In genomic region chrX:47266643-47267042, GRCh38 we compare ENCODE assay signal across 23 cellular contexts.
"Had no signal": no experiment of that assay in that cellular context is flagged by ENCODE, and none has a peak within 500 bp of the region (broad histone marks: within the 10 kb centered on the region; RNA-seq: fewer than 3 reads in every experiment).

No MANE protein-coding gene starts in this region.

- H3K9me3 Mint-ChIP-seq: memory B cell, mesothelial cell of epicardium, natural killer cell, neural crest cell had no signal

- H3K27me3 ChIP-seq: hepatocyte, ovary, right atrium auricular region, sigmoid colon, stomach had no signal

- DNase-seq: dermis blood vessel endothelial cell; foreskin melanocyte; head of caudate nucleus; kidney; left cardiac atrium; left ventricle myocardium inferior; lower lobe of right lung; natural killer cell; nucleus accumbens; ovary; sigmoid colon; stimulated activated CD4-positive, alpha-beta T cell treated with anti-CD3 and anti-CD28 coated beads, Interleukin-2, amount 100 ng/mL, for 24 hours; stimulated activated CD4-positive, alpha-beta T cell treated with anti-CD3 and anti-CD28 coated beads, Interleukin-4, amount 100 ng/mL, for 4 hours; stimulated activated naive CD4-positive, alpha-beta T cell; stomach; substantia nigra; trophoblast cell had no signal

- H3K27me3 Mint-ChIP-seq: memory B cell had no signal

- H3K4me1 Mint-ChIP-seq: memory B cell, natural killer cell had no signal

- H3K4me1 ChIP-seq: left ventricle myocardium inferior, lower lobe of right lung, right atrium auricular region, sigmoid colon, stomach had no signal

- ATAC-seq: left cardiac atrium, lower lobe of right lung, natural killer cell had no signal

- H3K27ac ChIP-seq: hepatocyte, left ventricle myocardium inferior, lower lobe of right lung, ovary, right atrium auricular region, sigmoid colon, skin epidermis, stomach had no signal

- H3K27ac Mint-ChIP-seq: memory B cell, mesothelial cell of epicardium, natural killer cell had no signal

- H3K79me2 ChIP-seq: hepatocyte had no signal

- H3K4me2 ChIP-seq: hepatocyte had no signal

- H3K9me3 ChIP-seq: left ventricle myocardium inferior, lower lobe of right lung, ovary, right atrium auricular region, sigmoid colon, stomach had no signal

- H3K36me3 ChIP-seq: left ventricle myocardium inferior, lower lobe of right lung, ovary, right atrium auricular region, sigmoid colon, stomach had no signal

- H3K4me3 ChIP-seq: hepatocyte, left ventricle myocardium inferior, lower lobe of right lung, ovary, right atrium auricular region, sigmoid colon, skin epidermis, stomach had no signal

- H3K36me3 Mint-ChIP-seq: memory B cell, mesothelial cell of epicardium, natural killer cell had no signal

- H2AFZ ChIP-seq: hepatocyte had no signal

- H3K4me3 Mint-ChIP-seq: memory B cell, mesothelial cell of epicardium, natural killer cell, neural crest cell had no signal
